Comparison of ENCODE assay signal across 9 cellular contexts in genomic region chr4:149896428-149896827, GRCh38.
DNase-seq lines count a peak whose midpoint lies in the region; ATAC-seq, FAIRE-seq and TF ChIP-seq lines count a peak whose summit lies in the region.
"Had no signal": no experiment of that assay in that cellular context is flagged by ENCODE, and none has a peak within 500 bp of the region (broad histone marks: within the 10 kb centered on the region; RNA-seq: fewer than 3 reads in every experiment).

No MANE protein-coding gene starts in this region.

- 0 out of 2 replicates have a peak overlapping the region, but pooled peaks have one; percentile 12 for H2AFZ ChIP-seq in OCI-LY3 (ENCODE audit: low read depth, low read length)

- TF ChIP-seq CTCF in cardiac muscle cell (IDR thresholded peaks at IDR 0.05; ENCODE audit: low read depth, low read length) (peak; percentile 52), OCI-LY3 (IDR thresholded peaks at IDR 0.05; ENCODE audit: low read depth, low read length) (peak; percentile 47), foreskin keratinocyte (conservative IDR thresholded peaks at IDR 0.05) (peak; percentile 81)

- intact Hi-C loops in cardiac septum (cut with DNase I): loop anchor here (2.0 kb wide), 1 partner anchor 526 kb away; no protein-coding TSS in a partner anchor

- no peak overlapping the region for H3K9ac ChIP-seq in OCI-LY3 (ENCODE audit: low read length)

- DNase-seq in cardiac muscle cell (ENCODE audit: low read depth in 1 of 2, low spot score in 1 of 2) (peak; percentile 26 to 42), cardiac septum (ENCODE audit: low spot score) (no peak), foreskin keratinocyte (no peak), urothelium cell line (ENCODE audit: low spot score) (peak; percentile 39), NCI-H146 (lab: John Stamatoyannopoulos, UW) (no peak), NCI-H345 treated with DMSO at 0.1 percent for 48 hours (lab: John Stamatoyannopoulos, UW; ENCODE audit: unreplicated experiment) (no peak)
- DNase-seq: activated CD8-positive, alpha-beta memory T cell treated with anti-CD3 and anti-CD28 coated beads, Interleukin-2, amount 10 ng/mL, durations not matched to agents 7 days and 5 days had no signal

- H3K36me3 ChIP-seq in cardiac muscle cell: no peaks in the 10 kb centered on the region
- no peaks in the 10 kb centered on the region for H3K36me3 ChIP-seq in OCI-LY3 (replicated peaks; ENCODE audit: low read depth, low read length)

- no peaks in the 10 kb centered on the region for H4K20me1 ChIP-seq in OCI-LY3 (ENCODE audit: insufficient read depth, low read length)

- H3K9me3 ChIP-seq in cardiac muscle cell (ENCODE audit: low read depth) (no peaks in the 10 kb centered on the region), OCI-LY3 (ENCODE audit: insufficient read depth, low read length) (no peaks in the 10 kb centered on the region)

- no peak for FAIRE-seq in urothelium cell line (lab: Jason Lieb, UNC)

- no peaks in the 10 kb centered on the region for H3K79me2 ChIP-seq in OCI-LY3 (ENCODE audit: low read length)

- H3K4me1 ChIP-seq in cardiac muscle cell (ENCODE audit: low read depth) (no peaks in the 10 kb centered on the region), OCI-LY3 (ENCODE audit: low read length) (no peaks in the 10 kb centered on the region), foreskin keratinocyte (no peaks in the 10 kb centered on the region)

- H3K4me2 ChIP-seq in OCI-LY3 (ENCODE audit: low read length): no peak overlapping the region

- no peak overlapping the region for H3K4me3 ChIP-seq in cardiac muscle cell
- H3K4me3 ChIP-seq in OCI-LY3 (ENCODE audit: low read length): no peak overlapping the region

- H3K27me3 ChIP-seq in cardiac muscle cell (no peaks in the 10 kb centered on the region), OCI-LY3 (ENCODE audit: low read depth, low read length) (no peaks in the 10 kb centered on the region), foreskin keratinocyte (no peaks in the 10 kb centered on the region)

- ATAC-seq in foreskin keratinocyte (peak; percentile 81), GM19395 (IDR thresholded peaks at IDR 0.05; ENCODE audit: unreplicated experiment) (no peak)
- ATAC-seq: activated CD8-positive, alpha-beta memory T cell treated with anti-CD3 and anti-CD28 coated beads, Interleukin-2, amount 10 ng/mL, durations not matched to agents 7 days and 5 days had no signal

- H3K27ac ChIP-seq in cardiac muscle cell: no peak overlapping the region
- H3K27ac ChIP-seq in OCI-LY3 (ENCODE audit: low read length): no peak overlapping the region
- no peak overlapping the region for H3K27ac ChIP-seq in foreskin keratinocyte

Comparison
In these comparisons a context has a peak if more than half of its experiments do, and no peak if none do; other contexts are left out.
1. DNase-seq: peak in cardiac muscle cell (2 of 2) and urothelium cell line (single experiment); none in cardiac septum (single experiment), foreskin keratinocyte (0 of 2), NCI-H146 (single experiment) and NCI-H345 treated with DMSO at 0.1 percent for 48 hours (single experiment).
2. Peak in every context shown above with its lines, with median percentiles within 50 percentile points of each other: CTCF ChIP-seq.